8 cellular contexts compared by ENCODE assay signal in the genomic region with DNA sequence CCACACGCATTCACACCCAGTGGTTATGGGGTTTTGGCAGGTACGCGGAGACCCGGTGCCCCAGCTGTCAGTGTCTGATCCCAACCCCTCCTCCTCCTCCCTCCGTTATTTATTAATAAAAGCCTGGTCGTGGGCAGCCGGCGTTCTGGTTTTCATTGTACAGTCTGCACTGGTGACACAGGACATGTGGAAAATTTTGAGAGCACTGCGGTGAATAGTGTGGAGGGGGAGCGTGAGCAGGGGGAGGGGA. TPM values are rescaled to one million over a fixed set of nuclear protein-coding genes. Genes with fewer than 3 reads are reported as not detected.
DNase-seq lines count a peak whose midpoint lies in the region; ATAC-seq and TF ChIP-seq lines count a peak whose summit lies in the region.

No MANE protein-coding gene starts in this region.

- H3K27ac ChIP-seq in C4-2B, result peak overlapping the region; percentile 96
- peak overlapping the region; percentile 90 for H3K27ac ChIP-seq in OCI-LY3 (ENCODE audit: low read length)
- peak overlapping the region; percentile 93 to 100 (median 98) for H3K27ac ChIP-seq in esophagus muscularis mucosa (replicated peaks in 1 of 4)
- H3K27ac ChIP-seq in gastrocnemius medialis, result peak overlapping the region; percentile 84 to 100 (median 96)

- H3K9me3 ChIP-seq in OCI-LY3 (ENCODE audit: insufficient read depth, low read length), result no peaks in the 10 kb centered on the region
- H3K9me3 ChIP-seq in esophagus muscularis mucosa, result no peaks in the 10 kb centered on the region
- no peaks in the 10 kb centered on the region for H3K9me3 ChIP-seq in gastrocnemius medialis

- no peaks in the 10 kb centered on the region for H3K36me3 ChIP-seq in OCI-LY3 (replicated peaks; ENCODE audit: low read depth, low read length)
- no peaks in the 10 kb centered on the region for H3K36me3 ChIP-seq in esophagus muscularis mucosa
- no peaks in the 10 kb centered on the region for H3K36me3 ChIP-seq in gastrocnemius medialis

- in situ Hi-C loops in gastrocnemius medialis (cut with MboI; ENCODE audit: low sequenced_read_pairs in 4 of 4), result no loop called here

- H3K4me3 ChIP-seq in OCI-LY3 (ENCODE audit: low read length) (peak overlapping the region; percentile 70), esophagus muscularis mucosa (peak overlapping the region; percentile 28 to 49 (median 44)), gastrocnemius medialis (peak overlapping the region; percentile 52 to 65 (median 58))

- H3K27me3 ChIP-seq in OCI-LY3 (ENCODE audit: low read depth, low read length) (peaks cover 18% of the 10 kb centered on the region), esophagus muscularis mucosa (no peaks in the 10 kb centered on the region), gastrocnemius medialis (no peaks in the 10 kb centered on the region)

- intact Hi-C loops in esophagus muscularis mucosa (cut with DNase I) (no loop called here), gastrocnemius medialis (cut with DNase I; ENCODE audit: low total_unique reads) (loop anchor here (5.0 kb wide), 1 partner anchor 57 kb away; the partner anchor contains the start of gene CIPC)

- WGBS in esophagus muscularis mucosa, result 0% methylated on average over 10 of the region's 10 CpGs

- H3K4me1 ChIP-seq in OCI-LY3 (ENCODE audit: low read length) (peaks cover 74% of the 10 kb centered on the region), esophagus muscularis mucosa (peaks cover 83 to 98% (median 94%) of the 10 kb centered on the region in 4 donors), gastrocnemius medialis (peaks cover 73 to 88% of the 10 kb centered on the region in 2 donors)

- no peak for TF ChIP-seq EP300 in esophagus muscularis mucosa (IDR thresholded peaks at IDR 0.05)

- DNase-seq in esophagus muscularis mucosa (ENCODE audit: extremely low spot score) (no peak), gastrocnemius medialis (no peak), NCI-H2227 (lab: John Stamatoyannopoulos, UW; ENCODE audit: unreplicated experiment) (no peak), GM19240 (ENCODE audit: insufficient read length, low spot score) (no peak), NCI-H524 (lab: John Stamatoyannopoulos, UW) (no peak)

- TF ChIP-seq POLR2A in esophagus muscularis mucosa (IDR thresholded peaks at IDR 0.05; ENCODE audit: low read depth) (no peak), gastrocnemius medialis (IDR thresholded peaks at IDR 0.05) (peak in 1 of 2 donors; percentile 44)

- H3K79me2 ChIP-seq in OCI-LY3 (ENCODE audit: low read length), result no peaks in the 10 kb centered on the region

- peak overlapping the region; percentile 85 for H3K4me2 ChIP-seq in OCI-LY3 (ENCODE audit: low read length)

- ATAC-seq in GM21717 (IDR thresholded peaks at IDR 0.05; ENCODE audit: unreplicated experiment) (peak; percentile 31), gastrocnemius medialis (no peak)

- H3K9ac ChIP-seq in OCI-LY3 (ENCODE audit: low read length), result peak overlapping the region; percentile 78

- H4K20me1 ChIP-seq in OCI-LY3 (ENCODE audit: insufficient read depth, low read length), result no peaks in the 10 kb centered on the region

- no peak for TF ChIP-seq CTCF in C4-2B (conservative IDR thresholded peaks at IDR 0.05)
- TF ChIP-seq CTCF in OCI-LY3 (IDR thresholded peaks at IDR 0.05; ENCODE audit: low read depth, low read length), result no peak
- TF ChIP-seq CTCF in esophagus muscularis mucosa (IDR thresholded peaks at IDR 0.05), result no peak
- no peak for TF ChIP-seq CTCF in gastrocnemius medialis (IDR thresholded peaks at IDR 0.05 in 4 of 5, conservative IDR thresholded peaks at IDR 0.05 in 1 of 5)

- H2AFZ ChIP-seq in OCI-LY3 (ENCODE audit: low read depth, low read length), result no peak overlapping the region

RNA-seq across cellular contexts. Expression of gene IRF2BPL, which starts 11.5 kb away (rescaled TPM):
- total RNA-seq in esophagus muscularis mucosa, result 100 to 1,000 TPM in 1 of 4 donors, 10 to 100 TPM in 3; 58.6 to 105 (median 98.4) TPM
- 10 to 100 TPM; 15.0 to 26.4 (median 17.0) TPM for total RNA-seq in gastrocnemius medialis

RNA-seq across cellular contexts. Expression of gene CIPC, which starts 58.1 kb away (rescaled TPM):
- total RNA-seq in esophagus muscularis mucosa, result 10 to 100 TPM; 37.1 to 63.0 (median 46.5) TPM
- total RNA-seq in gastrocnemius medialis, result 100 to 1,000 TPM; 114 to 178 (median 120) TPM
